In genomic region chr16:27254262-27254811, GRCh38 we compare ENCODE assay signal across 8 cellular contexts. TPM values are rescaled to one million over a fixed set of nuclear protein-coding genes. Genes with fewer than 3 reads are reported as not detected.
DNase-seq lines count a peak whose midpoint lies in the region; ATAC-seq and TF ChIP-seq lines count a peak whose summit lies in the region.

No MANE protein-coding gene starts in this region.

- H3K27me3 ChIP-seq in GM23248 (replicated peaks; ENCODE audit: insufficient read depth) (no peaks in the 10 kb centered on the region), muscle layer of colon (ENCODE audit: control insufficient read depth in 1 of 2, insufficient read depth in 2 of 2, low read length in 2 of 2) (no peaks in the 10 kb centered on the region)

- no peaks in the 10 kb centered on the region for H4K20me1 ChIP-seq in GM23248 (ENCODE audit: insufficient read depth)

- H3K27me3 Mint-ChIP-seq in T-helper 17 cell, result no peaks in the 10 kb centered on the region

- peaks cover 32% of the 10 kb centered on the region for H3K79me2 ChIP-seq in GM23248 (ENCODE audit: insufficient read depth)

- 99 to 100% methylated on average over 3 of the region's 3 CpGs for WGBS in GM23248 (ENCODE audit: low coverage in 1 of 2, low lambda C conversion rate in 2 of 2, missing lambda C conversion rate in 2 of 2), 2 experiments

- H3F3A ChIP-seq in GM23248 (ENCODE audit: insufficient read depth), result peaks cover 22% of the 10 kb centered on the region

- no peak overlapping the region for H3K4me3 Mint-ChIP-seq in T-helper 17 cell

- DNase-seq in GM13977 (ENCODE audit: low spot score), result peak; percentile 56
- no peak for DNase-seq in GM23248
- no peak for DNase-seq in T-helper 17 cell
- no peak for DNase-seq in NCI-H82 treated with DMSO at 0.1 percent for 48 hours (lab: John Stamatoyannopoulos, UW; ENCODE audit: unreplicated experiment)
- DNase-seq in A172 (ENCODE audit: low spot score), result no peak
- DNase-seq in Right ventricle myocardium inferior (ENCODE audit: missing footprints), result no peak
- no peak for DNase-seq in middle frontal gyrus (ENCODE audit: extremely low spot score, low spot score)

- H3K4me3 ChIP-seq in GM23248 (no peak overlapping the region), muscle layer of colon (ENCODE audit: low read depth in 1 of 2, low read length in 2 of 2) (no peak overlapping the region)

- H3K9ac ChIP-seq in GM23248 (no peak overlapping the region), muscle layer of colon (ENCODE audit: low read length) (no peak overlapping the region)

- H3K36me3 Mint-ChIP-seq in T-helper 17 cell (ENCODE audit: low read depth), result peaks cover 23% of the 10 kb centered on the region

- no peak overlapping the region for H2AFZ ChIP-seq in GM23248

- peak; percentile 61 for ATAC-seq in T-helper 17 cell
- ATAC-seq in Right ventricle myocardium inferior, result no peak

- intact Hi-C loops in Right ventricle myocardium inferior (cut with DNase I), result no loop called here

- peaks cover 26% of the 10 kb centered on the region for H3K4me1 ChIP-seq in GM23248 (ENCODE audit: insufficient read depth)
- H3K4me1 ChIP-seq in muscle layer of colon (ENCODE audit: insufficient read depth, low read length), result peaks cover 29% of the 10 kb centered on the region

- H3K4me1 Mint-ChIP-seq in T-helper 17 cell, result peaks cover 37% of the 10 kb centered on the region

- H3K4me2 ChIP-seq in GM23248 (ENCODE audit: unreplicated experiment), result no peak overlapping the region

- H3K9me2 ChIP-seq in GM23248 (ENCODE audit: insufficient read depth), result no peaks in the 10 kb centered on the region

- peak overlapping the region; percentile 63 for H3K27ac ChIP-seq in GM23248
- H3K27ac ChIP-seq in muscle layer of colon (ENCODE audit: low read depth, low read length), result peak overlapping the region; percentile 5

- peaks cover 5% of the 10 kb centered on the region; the same call in 1 of the 2 replicates for H3K36me3 ChIP-seq in GM23248 (ENCODE audit: low read depth)
- H3K36me3 ChIP-seq in muscle layer of colon (ENCODE audit: insufficient read depth, low read length), result peaks cover 20% of the 10 kb centered on the region

- TF ChIP-seq CTCF in GM13977 (IDR thresholded peaks at IDR 0.05; ENCODE audit: extremely low read depth, insufficient read depth, missing control alignments), result no peak

- H3K9me3 ChIP-seq in GM23248 (ENCODE audit: low read depth) (no peaks in the 10 kb centered on the region), T-helper 17 cell (ENCODE audit: control insufficient read depth, low read length, poor library complexity, severe bottlenecking) (no peaks in the 10 kb centered on the region), muscle layer of colon (ENCODE audit: low read length) (no peaks in the 10 kb centered on the region)

- peak overlapping the region; percentile 89 for H3K27ac Mint-ChIP-seq in T-helper 17 cell

- in situ Hi-C loops in GM13977 (cut with MboI; ENCODE audit: low pct_unique_long_range_greater_than_20kb, low sequenced_read_pairs, unreplicated experiment) (no loop called here), GM23248 (cut with MboI) (no loop called here)

RNA-seq across cellular contexts. Expression of gene NSMCE1, which starts 14.2 kb away (rescaled TPM):
- 45.3 and 69.3 TPM in 2 replicates for total RNA-seq in GM23248 (2014; rRNA removed; shearing (Covaris generic))
- polyA plus RNA-seq in GM23248 (2016; fragmentation: Nextera tagmentation; extraction: Ambion mirVana), result 99.3 and 107 TPM in 2 replicates
- total RNA-seq in T-helper 17 cell (10 to 100 TPM; 35.1 to 49.2 TPM), Right ventricle myocardium inferior (35.8 TPM)
- 96.6 and 104 TPM in 2 replicates for total RNA-seq in A172 (2014; rRNA removed; shearing (Covaris generic))

RNA-seq across cellular contexts. Expression of gene KDM8, which starts 51.0 kb away (rescaled TPM):
- 1.8 and 2.5 TPM in 2 replicates for total RNA-seq in GM23248 (2014; rRNA removed; shearing (Covaris generic))
- 2.2 and 3.5 TPM in 2 replicates for polyA plus RNA-seq in GM23248 (2016; fragmentation: Nextera tagmentation; extraction: Ambion mirVana)
- 10 to 100 TPM; 11.6 to 11.9 TPM for total RNA-seq in T-helper 17 cell
- 2.7 and 6.0 TPM in 2 replicates for total RNA-seq in A172 (2014; rRNA removed; shearing (Covaris generic))
- total RNA-seq in Right ventricle myocardium inferior, result 3.5 TPM

RNA-seq across cellular contexts. Expression of gene IL4R, which starts 59.4 kb away (rescaled TPM):
- total RNA-seq in GM23248 (2014; rRNA removed; shearing (Covaris generic)), result 17.7 and 18.5 TPM in 2 replicates
- polyA plus RNA-seq in GM23248 (2016; fragmentation: Nextera tagmentation; extraction: Ambion mirVana), result 11.3 and 11.7 TPM in 2 replicates
- 100 to 1,000 TPM; 156 to 173 TPM for total RNA-seq in T-helper 17 cell
- 21.2 and 25.6 TPM in 2 replicates for total RNA-seq in A172 (2014; rRNA removed; shearing (Covaris generic))
- 11.1 TPM for total RNA-seq in Right ventricle myocardium inferior
